In the genomic region with DNA sequence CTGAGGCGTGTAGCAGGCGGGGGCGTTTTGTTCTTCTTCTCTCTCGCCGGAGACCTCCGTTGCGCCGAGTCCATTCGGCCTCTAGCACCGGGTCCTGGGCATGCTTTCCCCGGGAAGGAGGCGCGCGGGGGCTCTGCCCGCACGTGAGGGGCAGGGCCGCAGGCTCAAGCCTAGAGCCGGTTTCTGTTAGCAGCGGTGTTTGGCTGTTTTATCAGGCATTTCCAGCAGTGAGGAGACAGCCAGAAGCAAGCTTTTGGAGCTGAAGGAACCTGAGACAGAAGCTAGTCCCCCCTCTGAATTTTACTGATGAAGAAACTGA, we compare ENCODE assay signal across 8 cellular contexts. TPM values are rescaled to one million over a fixed set of nuclear protein-coding genes. Genes with fewer than 3 reads are reported as not detected.
DNase-seq lines count a peak whose midpoint lies in the region; ATAC-seq, FAIRE-seq and TF ChIP-seq lines count a peak whose summit lies in the region.

No MANE protein-coding gene starts in this region.

- no peaks in the 10 kb centered on the region for H3K79me2 ChIP-seq in H1 (ENCODE audit: control insufficient read depth in 1 of 2, insufficient read depth in 2 of 2, low read length in 2 of 2)

- H3K9me3 Mint-ChIP-seq in nephron progenitor cell = peaks cover 11% of the 10 kb centered on the region

- no peaks in the 10 kb centered on the region for H4K20me1 ChIP-seq in BLaER1
- no peaks in the 10 kb centered on the region for H4K20me1 ChIP-seq in H1 (replicated peaks in 1 of 2; ENCODE audit: control insufficient read depth in 1 of 2, insufficient read depth in 2 of 2, low read length in 2 of 2)

- DNase-seq in MG63 (no peak), H1 (ENCODE audit: low read depth in 1 of 2, low spot score in 2 of 2) (no peak), nephron progenitor cell (no peak), omental fat pad (ENCODE audit: low spot score) (no peak), GM10266 (ENCODE audit: extremely low spot score) (no peak)
- DNase-seq in stimulated activated naive CD4-positive, alpha-beta T cell (lab: John Stamatoyannopoulos, UW) = no peak

- H3K4ac ChIP-seq in H1 (replicated peaks; ENCODE audit: insufficient read length, low read depth, low read length) = peak overlapping the region; percentile 72

- no peak overlapping the region for H4K91ac ChIP-seq in H1 (replicated peaks; ENCODE audit: insufficient read length, low read length)

- 5% methylated on average over 16 of the region's 19 CpGs; no CpG with 5 or more reads in 1 of the 2 experiments for WGBS in H1 (ENCODE audit: extremely low coverage in 1 of 2, insufficient coverage in 1 of 2, insufficient read length in 1 of 2, insufficient replicate concordance in 2 of 2, low coverage in 1 of 2, low lambda C conversion rate in 2 of 2, missing lambda C conversion rate in 1 of 2), 2 experiments

- H3K27ac ChIP-seq in BLaER1 (peak overlapping the region; percentile 59; the same call in 1 of the 2 replicates), H1 (ENCODE audit: low read depth, low read length) (no peak overlapping the region)

- H3K4me1 Mint-ChIP-seq in nephron progenitor cell = peaks cover 48% of the 10 kb centered on the region

- peak overlapping the region; percentile 27; the same call in 1 of the 2 replicates for H3K18ac ChIP-seq in H1 (ENCODE audit: extremely low read depth, low read length)

- H3K23me2 ChIP-seq in H1 (ENCODE audit: low read depth, low read length) = peaks cover 10% of the 10 kb centered on the region; the same call in 1 of the 2 replicates

- H2BK20ac ChIP-seq in H1 (ENCODE audit: low read length) = no peak overlapping the region

- peak overlapping the region; percentile 85 for H3K4me3 Mint-ChIP-seq in nephron progenitor cell

- H2BK120ac ChIP-seq in H1 (replicated peaks; ENCODE audit: low read depth, low read length) = peak overlapping the region; percentile 59

- H4K5ac ChIP-seq in H1 (ENCODE audit: insufficient read length, low read depth, low read length) = no peak overlapping the region

- TF ChIP-seq EP300 in H1 (IDR thresholded peaks at IDR 0.05; ENCODE audit: borderline replicate concordance in 1 of 2, low read depth in 2 of 2, low read length in 2 of 2) = no peak

- H3K79me1 ChIP-seq in H1 (ENCODE audit: low read depth, low read length) = no peaks in the 10 kb centered on the region; the same call in none of the 2 replicates

- H3K4me1 ChIP-seq in BLaER1 = peaks cover 40% of the 10 kb centered on the region
- peaks cover 4 to 15% (median 14%) of the 10 kb centered on the region in 4 experiments for H3K4me1 ChIP-seq in H1 (replicated peaks in 1 of 4; ENCODE audit: control insufficient read depth in 3 of 4, insufficient read depth in 4 of 4, low read length in 3 of 4)

- CTCF ChIA-PET in H1 (lab: Charles Lee; ENCODE audit: partially characterized antibody) = interaction anchor here (1.0 to 1.5 kb wide), 4 partner anchors 13 to 51 kb away, joined by 3 to 4 read pairs (median 3); no protein-coding TSS in a partner anchor

- H2BK12ac ChIP-seq in H1 (ENCODE audit: low read depth, low read length) = no peak overlapping the region

- H2AFZ ChIP-seq in H1 (ENCODE audit: low read length) = peak overlapping the region; percentile 28; the same call in 1 of the 2 replicates

- no peak for ATAC-seq in HG02981 (IDR thresholded peaks at IDR 0.05; ENCODE audit: unreplicated experiment)
- no peak for ATAC-seq in omental fat pad (ENCODE audit: low FRiP score)

- no peak overlapping the region for H2BK15ac ChIP-seq in H1 (ENCODE audit: low read length)

- H3K27me3 ChIP-seq in BLaER1 (peaks cover 38% of the 10 kb centered on the region), MG63 (no peaks in the 10 kb centered on the region), H1 (replicated peaks in 1 of 4; ENCODE audit: control insufficient read depth in 3 of 4, extremely low read depth in 1 of 4, insufficient read depth in 3 of 4, low read length in 3 of 4) (peaks cover 0 to 12% (median 5%) of the 10 kb centered on the region in 4 experiments; a peak in 4 of 7 replicates)

- H2BK5ac ChIP-seq in H1 (ENCODE audit: low read depth, low read length) = no peak overlapping the region

- H3K9me3 ChIP-seq in BLaER1 (no peaks in the 10 kb centered on the region; the same call in 1 of the 2 replicates), MG63 (no peaks in the 10 kb centered on the region; the same call in none of the 2 replicates), H1 (ENCODE audit: insufficient read depth in 2 of 2, low read depth in 1 of 2, low read length in 1 of 2) (no peaks in the 10 kb centered on the region)

- TF ChIP-seq CTCF in H1 (IDR thresholded peaks at IDR 0.05; ENCODE audit: control extremely low read depth in 1 of 3, insufficient read depth in 1 of 3, low read depth in 1 of 3, low read length in 3 of 3) (no peak), nephron progenitor cell (IDR thresholded peaks at IDR 0.05) (no peak), omental fat pad (IDR thresholded peaks at IDR 0.05) (no peak), GM10266 (IDR thresholded peaks at IDR 0.05; ENCODE audit: control insufficient read depth, insufficient read depth, low read depth, missing control alignments) (no peak)

- no peak for FAIRE-seq in H1 (lab: Jason Lieb, UNC)

- H3K27ac Mint-ChIP-seq in nephron progenitor cell = no peak overlapping the region

- H3K14ac ChIP-seq in H1 (ENCODE audit: insufficient read length) = no peak overlapping the region

- peak overlapping the region; percentile 83; the same call in 1 of the 2 replicates for H4K8ac ChIP-seq in H1 (ENCODE audit: extremely low read depth, insufficient read depth, low read length)

- H3K4me2 ChIP-seq in BLaER1 (peak overlapping the region; percentile 99), H1 (ENCODE audit: insufficient read depth in 1 of 2, low read depth in 2 of 2, low read length in 2 of 2) (peak overlapping the region; percentile 80 to 81)

- POLR2A ChIA-PET in H1 (lab: Charles Lee; ENCODE audit: partially characterized antibody) = interaction anchor here (1.2 to 1.6 kb wide), 2 partner anchors 19 to 48 kb away, joined by 3 read pairs; no protein-coding TSS in a partner anchor

- TF ChIP-seq RAD21 in H1 (IDR thresholded peaks at IDR 0.05 in 1 of 2, conservative IDR thresholded peaks at IDR 0.05 in 1 of 2; ENCODE audit: low read depth in 2 of 2, low read length in 2 of 2) = no peak

- no peak for TF ChIP-seq POLR2A in H1 (IDR thresholded peaks at IDR 0.05; ENCODE audit: control extremely low read depth in 1 of 2, low read depth in 2 of 2, low read length in 2 of 2)

- H3K9ac ChIP-seq in BLaER1 (peak overlapping the region; percentile 70), H1 (replicated peaks in 1 of 4; ENCODE audit: extremely low read depth in 1 of 4, low read depth in 3 of 4, low read length in 3 of 4) (peak overlapping the region in 2 of 4 experiments; percentile 51 to 64; a peak in 3 of 7 replicates)

- H3K27me3 Mint-ChIP-seq in nephron progenitor cell (ENCODE audit: low read depth, poor library complexity) = peaks cover 19% of the 10 kb centered on the region

- H2AK5ac ChIP-seq in H1 (ENCODE audit: low read depth, low read length) = no peak overlapping the region

- no peak overlapping the region for H3K23ac ChIP-seq in H1 (ENCODE audit: insufficient read length)

- H3K4me3 ChIP-seq in BLaER1 (peak overlapping the region; percentile 83), MG63 (peak overlapping the region; percentile 75), H1 (ENCODE audit: extremely low read depth in 1 of 4, insufficient read depth in 2 of 4, low read depth in 3 of 4, low read length in 4 of 4) (peak overlapping the region; percentile 50 to 90 (median 54))

- no peaks in the 10 kb centered on the region for H3K36me3 ChIP-seq in BLaER1
- no peaks in the 10 kb centered on the region; the same call in 1 of the 2 replicates for H3K36me3 ChIP-seq in MG63
- H3K36me3 ChIP-seq in H1 (ENCODE audit: control insufficient read depth in 2 of 4, insufficient read depth in 4 of 4, low read length in 3 of 4) = no peaks in the 10 kb centered on the region

- no peaks in the 10 kb centered on the region for H3K36me3 Mint-ChIP-seq in nephron progenitor cell (ENCODE audit: low read depth)

- H3K56ac ChIP-seq in H1 (replicated peaks; ENCODE audit: insufficient read length, low read depth, low read length) = no peak overlapping the region

TF ChIP-seq in H1, 55 proteins besides CTCF, POLR2A, EP300 and RAD21:
- TF ChIP-seq POLR2AphosphoS5 (IDR thresholded peaks at IDR 0.05; ENCODE audit: low read depth, low read length) = no peak
- TF ChIP-seq, protein P1, sequence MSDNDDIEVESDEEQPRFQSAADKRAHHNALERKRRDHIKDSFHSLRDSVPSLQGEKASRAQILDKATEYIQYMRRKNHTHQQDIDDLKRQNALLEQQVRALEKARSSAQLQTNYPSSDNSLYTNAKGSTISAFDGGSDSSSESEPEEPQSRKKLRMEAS (IDR thresholded peaks at IDR 0.05) = peak; percentile 78; the same call in 1 of the 2 replicates

RNA-seq across cellular contexts. Expression of gene PSEN2, which starts 0.6 kb away (rescaled TPM):
- total RNA-seq in MG63 (2014; rRNA removed; shearing (Covaris generic); ENCODE audit: low replicate concordance) = 25.1 and 37.2 TPM in 2 replicates
- 21.9 and 22.9 TPM in 2 replicates for total RNA-seq in H1 (2021; fragmentation: NEBNext Ultra II Directional; extraction: Animal tissue kit (Norgen Biotek cat#: 25700))
- polyA plus RNA-seq in H1 (2011; rRNA removed) = 29.0 and 29.6 TPM in 2 replicates
- 21.9 TPM for polyA plus RNA-seq in H1 (2011; cell fraction: cytosol; rRNA removed)
- 46.5 TPM for polyA plus RNA-seq in H1 (2011; cell fraction: nucleus; rRNA removed)
- polyA plus RNA-seq in H1 (2012, experiment 1 of 2) = 17.0 to 23.1 TPM (median 20.1 TPM) in 4 replicates
- polyA plus RNA-seq in H1 (2012, experiment 2 of 2) = 15.4 TPM
- 22.7 TPM for polyA plus RNA-seq in H1 (2013, experiment 1 of 2)
- 21.2 TPM for polyA plus RNA-seq in H1 (2013, experiment 2 of 2)
- 37.4 and 41.1 TPM in 2 replicates for polyA minus RNA-seq in H1 (2011; rRNA and poly(A)+ RNA removed)
- polyA minus RNA-seq in H1 (2011; cell fraction: cytosol; rRNA and poly(A)+ RNA removed) = 15.6 TPM
- polyA minus RNA-seq in H1 (2011; cell fraction: nucleus; rRNA and poly(A)+ RNA removed) = 26.2 TPM
- 10 to 100 TPM; 25.5 to 34.3 (median 30.2) TPM for total RNA-seq in omental fat pad
